Comparison of ENCODE assay signal across 1 cellular context in the genomic region with DNA sequence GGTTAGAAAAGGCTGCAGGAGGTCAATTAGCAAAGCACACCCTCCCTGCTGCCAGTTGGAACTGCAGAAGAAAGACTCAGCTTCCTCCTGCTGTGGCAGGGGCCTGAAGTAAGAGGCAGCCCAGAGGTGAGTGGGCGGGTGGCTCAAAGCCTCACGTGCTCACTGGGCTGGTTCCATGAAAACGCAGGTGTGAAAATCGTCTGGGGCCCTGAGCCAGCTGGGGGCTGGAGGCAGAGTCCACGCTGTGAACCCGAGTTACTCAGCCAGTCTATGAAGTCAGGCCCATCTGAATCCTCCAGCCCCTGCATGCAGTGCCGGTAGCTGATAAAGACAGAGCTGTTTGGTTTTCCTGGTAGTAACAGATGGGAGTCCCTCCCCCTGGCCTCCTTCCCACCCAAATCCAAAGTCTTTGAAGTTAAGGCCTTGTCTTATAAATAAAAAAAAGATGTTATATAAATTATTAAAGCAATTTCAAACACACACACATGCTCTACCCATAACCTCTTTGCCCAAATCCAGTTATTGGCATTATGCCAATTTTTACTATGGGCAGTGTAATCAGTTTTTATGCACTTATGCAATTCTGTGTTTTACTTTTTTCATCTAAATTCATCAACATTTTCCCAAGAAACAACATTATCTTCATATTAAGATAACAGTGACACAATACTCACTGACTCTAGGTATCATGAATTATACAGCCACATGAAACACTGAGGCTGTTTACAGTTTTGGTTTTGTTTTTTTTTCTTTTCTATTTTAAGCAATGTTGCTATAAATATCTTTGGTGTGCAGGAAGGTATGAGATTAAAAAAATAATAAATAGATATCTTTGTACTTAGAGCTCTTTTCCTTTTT.
TF ChIP-seq lines count a peak whose summit lies in the region.

No MANE protein-coding gene starts in this region.

TF ChIP-seq in GM12878, 131 proteins besides CTCF, POLR2A, EP300 and RAD21 (continued from another document and continues in another):
- TF ChIP-seq FOXM1 (IDR thresholded peaks at IDR 0.05; ENCODE audit: low read depth, low read length) (no peak), ZNF207 (IDR thresholded peaks at IDR 0.05; ENCODE audit: borderline replicate concordance) (peak; percentile 76; the same call in 1 of the 2 replicates), HDAC2 (IDR thresholded peaks at IDR 0.05) (no peak), YY1 (IDR thresholded peaks at IDR 0.05; ENCODE audit: low read depth, low read length) (0 out of 2 replicates have a peak, but pooled peaks have one; percentile 40), SREBF2 (IDR thresholded peaks at IDR 0.05; ENCODE audit: low read length) (no peak), CBX3 (IDR thresholded peaks at IDR 0.05; ENCODE audit: borderline replicate concordance, low read depth) (no peak), JUNB (IDR thresholded peaks at IDR 0.05) (no peak), SREBF1 (IDR thresholded peaks at IDR 0.05; ENCODE audit: low read length) (no peak), ZNF24 (IDR thresholded peaks at IDR 0.05) (0 out of 2 replicates have a peak, but pooled peaks have one; percentile 35), BCL3 (IDR thresholded peaks at IDR 0.05; ENCODE audit: borderline replicate concordance, insufficient read depth, low read depth, low read length, poor library complexity, severe bottlenecking) (no peak), PAX8 (IDR thresholded peaks at IDR 0.05) (no peak), ESRRA (IDR thresholded peaks at IDR 0.05; ENCODE audit: low read length) (no peak), IRF3 (IDR thresholded peaks at IDR 0.05) (no peak), SMARCA5 (IDR thresholded peaks at IDR 0.05) (no peak), IRF5 (IDR thresholded peaks at IDR 0.05; ENCODE audit: borderline replicate concordance) (no peak), SIN3A (IDR thresholded peaks at IDR 0.05; ENCODE audit: low read depth, low read length) (peak; percentile 77), BHLHE40 (IDR thresholded peaks at IDR 0.05; ENCODE audit: borderline replicate concordance in 1 of 2, low read depth in 2 of 2, low read length in 1 of 2) (peak; percentile 100), CREB1 (IDR thresholded peaks at IDR 0.05; ENCODE audit: low read depth) (no peak), SUZ12 (IDR thresholded peaks at IDR 0.05; ENCODE audit: unreplicated experiment) (no peak), RELA (IDR thresholded peaks at IDR 0.05; ENCODE audit: borderline replicate concordance, partially characterized antibody) (peak; percentile 33), MEF2A (IDR thresholded peaks at IDR 0.05; ENCODE audit: insufficient read depth, low read depth, low read length) (peak; percentile 94), BRCA1 (IDR thresholded peaks at IDR 0.05; ENCODE audit: low read depth, low read length) (no peak), BCL11A (IDR thresholded peaks at IDR 0.05; ENCODE audit: low read depth, low read length) (no peak), ZBTB40 (IDR thresholded peaks at IDR 0.05; ENCODE audit: borderline replicate concordance) (no peak)
- TF ChIP-seq, protein P1, sequence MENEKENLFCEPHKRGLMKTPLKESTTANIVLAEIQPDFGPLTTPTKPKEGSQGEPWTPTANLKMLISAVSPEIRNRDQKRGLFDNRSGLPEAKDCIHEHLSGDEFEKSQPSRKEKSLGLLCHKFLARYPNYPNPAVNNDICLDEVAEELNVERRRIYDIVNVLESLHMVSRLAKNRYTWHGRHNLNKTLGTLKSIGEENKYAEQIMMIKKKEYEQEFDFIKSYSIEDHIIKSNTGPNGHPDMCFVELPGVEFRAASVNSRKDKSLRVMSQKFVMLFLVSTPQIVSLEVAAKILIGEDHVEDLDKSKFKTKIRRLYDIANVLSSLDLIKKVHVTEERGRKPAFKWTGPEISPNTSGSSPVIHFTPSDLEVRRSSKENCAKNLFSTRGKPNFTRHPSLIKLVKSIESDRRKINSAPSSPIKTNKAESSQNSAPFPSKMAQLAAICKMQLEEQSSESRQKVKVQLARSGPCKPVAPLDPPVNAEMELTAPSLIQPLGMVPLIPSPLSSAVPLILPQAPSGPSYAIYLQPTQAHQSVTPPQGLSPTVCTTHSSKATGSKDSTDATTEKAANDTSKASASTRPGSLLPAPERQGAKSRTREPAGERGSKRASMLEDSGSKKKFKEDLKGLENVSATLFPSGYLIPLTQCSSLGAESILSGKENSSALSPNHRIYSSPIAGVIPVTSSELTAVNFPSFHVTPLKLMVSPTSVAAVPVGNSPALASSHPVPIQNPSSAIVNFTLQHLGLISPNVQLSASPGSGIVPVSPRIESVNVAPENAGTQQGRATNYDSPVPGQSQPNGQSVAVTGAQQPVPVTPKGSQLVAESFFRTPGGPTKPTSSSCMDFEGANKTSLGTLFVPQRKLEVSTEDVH (IDR thresholded peaks at IDR 0.05; ENCODE audit: low read depth, partially characterized antibody) = no peak
- TF ChIP-seq, protein P2, sequence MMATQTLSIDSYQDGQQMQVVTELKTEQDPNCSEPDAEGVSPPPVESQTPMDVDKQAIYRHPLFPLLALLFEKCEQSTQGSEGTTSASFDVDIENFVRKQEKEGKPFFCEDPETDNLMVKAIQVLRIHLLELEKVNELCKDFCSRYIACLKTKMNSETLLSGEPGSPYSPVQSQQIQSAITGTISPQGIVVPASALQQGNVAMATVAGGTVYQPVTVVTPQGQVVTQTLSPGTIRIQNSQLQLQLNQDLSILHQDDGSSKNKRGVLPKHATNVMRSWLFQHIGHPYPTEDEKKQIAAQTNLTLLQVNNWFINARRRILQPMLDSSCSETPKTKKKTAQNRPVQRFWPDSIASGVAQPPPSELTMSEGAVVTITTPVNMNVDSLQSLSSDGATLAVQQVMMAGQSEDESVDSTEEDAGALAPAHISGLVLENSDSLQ (IDR thresholded peaks at IDR 0.05) = no peak; the same call in 1 of the 2 replicates
- TF ChIP-seq, protein P3, sequence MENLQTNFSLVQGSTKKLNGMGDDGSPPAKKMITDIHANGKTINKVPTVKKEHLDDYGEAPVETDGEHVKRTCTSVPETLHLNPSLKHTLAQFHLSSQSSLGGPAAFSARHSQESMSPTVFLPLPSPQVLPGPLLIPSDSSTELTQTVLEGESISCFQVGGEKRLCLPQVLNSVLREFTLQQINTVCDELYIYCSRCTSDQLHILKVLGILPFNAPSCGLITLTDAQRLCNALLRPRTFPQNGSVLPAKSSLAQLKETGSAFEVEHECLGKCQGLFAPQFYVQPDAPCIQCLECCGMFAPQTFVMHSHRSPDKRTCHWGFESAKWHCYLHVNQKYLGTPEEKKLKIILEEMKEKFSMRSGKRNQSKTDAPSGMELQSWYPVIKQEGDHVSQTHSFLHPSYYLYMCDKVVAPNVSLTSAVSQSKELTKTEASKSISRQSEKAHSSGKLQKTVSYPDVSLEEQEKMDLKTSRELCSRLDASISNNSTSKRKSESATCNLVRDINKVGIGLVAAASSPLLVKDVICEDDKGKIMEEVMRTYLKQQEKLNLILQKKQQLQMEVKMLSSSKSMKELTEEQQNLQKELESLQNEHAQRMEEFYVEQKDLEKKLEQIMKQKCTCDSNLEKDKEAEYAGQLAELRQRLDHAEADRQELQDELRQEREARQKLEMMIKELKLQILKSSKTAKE (IDR thresholded peaks at IDR 0.05; ENCODE audit: low read depth, poor library complexity, severe bottlenecking) = peak; percentile 96
- TF ChIP-seq, protein P4, sequence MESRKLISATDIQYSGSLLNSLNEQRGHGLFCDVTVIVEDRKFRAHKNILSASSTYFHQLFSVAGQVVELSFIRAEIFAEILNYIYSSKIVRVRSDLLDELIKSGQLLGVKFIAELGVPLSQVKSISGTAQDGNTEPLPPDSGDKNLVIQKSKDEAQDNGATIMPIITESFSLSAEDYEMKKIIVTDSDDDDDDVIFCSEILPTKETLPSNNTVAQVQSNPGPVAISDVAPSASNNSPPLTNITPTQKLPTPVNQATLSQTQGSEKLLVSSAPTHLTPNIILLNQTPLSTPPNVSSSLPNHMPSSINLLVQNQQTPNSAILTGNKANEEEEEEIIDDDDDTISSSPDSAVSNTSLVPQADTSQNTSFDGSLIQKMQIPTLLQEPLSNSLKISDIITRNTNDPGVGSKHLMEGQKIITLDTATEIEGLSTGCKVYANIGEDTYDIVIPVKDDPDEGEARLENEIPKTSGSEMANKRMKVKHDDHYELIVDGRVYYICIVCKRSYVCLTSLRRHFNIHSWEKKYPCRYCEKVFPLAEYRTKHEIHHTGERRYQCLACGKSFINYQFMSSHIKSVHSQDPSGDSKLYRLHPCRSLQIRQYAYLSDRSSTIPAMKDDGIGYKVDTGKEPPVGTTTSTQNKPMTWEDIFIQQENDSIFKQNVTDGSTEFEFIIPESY (IDR thresholded peaks at IDR 0.05) = no peak
- TF ChIP-seq, protein P5, sequence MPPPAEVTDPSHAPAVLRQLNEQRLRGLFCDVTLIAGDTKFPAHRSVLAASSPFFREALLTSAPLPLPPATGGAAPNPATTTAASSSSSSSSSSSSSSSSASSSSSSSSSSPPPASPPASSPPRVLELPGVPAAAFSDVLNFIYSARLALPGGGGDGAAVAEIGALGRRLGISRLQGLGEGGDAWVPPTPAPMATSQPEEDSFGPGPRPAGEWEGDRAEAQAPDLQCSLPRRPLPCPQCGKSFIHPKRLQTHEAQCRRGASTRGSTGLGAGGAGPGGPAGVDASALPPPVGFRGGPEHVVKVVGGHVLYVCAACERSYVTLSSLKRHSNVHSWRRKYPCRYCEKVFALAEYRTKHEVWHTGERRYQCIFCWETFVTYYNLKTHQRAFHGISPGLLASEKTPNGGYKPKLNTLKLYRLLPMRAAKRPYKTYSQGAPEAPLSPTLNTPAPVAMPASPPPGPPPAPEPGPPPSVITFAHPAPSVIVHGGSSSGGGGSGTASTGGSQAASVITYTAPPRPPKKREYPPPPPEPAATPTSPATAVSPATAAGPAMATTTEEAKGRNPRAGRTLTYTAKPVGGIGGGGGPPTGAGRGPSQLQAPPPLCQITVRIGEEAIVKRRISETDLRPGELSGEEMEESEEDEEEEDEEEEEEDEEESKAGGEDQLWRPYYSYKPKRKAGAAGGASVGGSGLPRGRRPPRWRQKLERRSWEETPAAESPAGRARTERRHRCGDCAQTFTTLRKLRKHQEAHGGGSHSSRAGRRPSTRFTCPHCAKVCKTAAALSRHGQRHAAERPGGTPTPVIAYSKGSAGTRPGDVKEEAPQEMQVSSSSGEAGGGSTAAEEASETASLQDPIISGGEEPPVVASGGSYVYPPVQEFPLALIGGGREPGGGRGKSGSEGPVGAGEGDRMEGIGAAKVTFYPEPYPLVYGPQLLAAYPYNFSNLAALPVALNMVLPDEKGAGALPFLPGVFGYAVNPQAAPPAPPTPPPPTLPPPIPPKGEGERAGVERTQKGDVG (CRISPR knock-in tag; IDR thresholded peaks at IDR 0.05) = no peak
